29 cellular contexts compared by ENCODE assay signal in the genomic region with DNA sequence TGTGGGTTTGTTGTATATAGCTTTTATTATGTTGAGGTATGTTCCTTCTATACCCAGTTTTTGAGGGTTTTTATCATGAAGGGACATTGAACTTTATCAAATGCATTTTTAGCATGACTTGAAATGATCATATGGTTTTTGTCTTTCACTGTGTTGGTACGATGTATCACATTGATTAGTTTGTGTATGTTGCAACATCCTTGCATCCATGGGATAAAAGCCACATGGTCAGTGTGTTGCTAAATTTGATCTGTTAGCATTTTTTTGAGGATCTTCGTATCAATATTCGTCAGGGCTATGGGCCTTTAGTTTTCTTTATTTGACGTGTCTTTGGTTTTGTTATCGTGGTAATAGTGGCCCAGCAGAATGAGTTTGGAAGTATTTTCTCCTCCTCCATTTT.
"Had no signal": no experiment of that assay in that cellular context is flagged by ENCODE, and none has a peak within 500 bp of the region (broad histone marks: within the 10 kb centered on the region; RNA-seq: fewer than 3 reads in every experiment).

No MANE protein-coding gene starts in this region.

- FAIRE-seq: colon, endometrium, endothelial cell of umbilical vein, frontal cortex had no signal

- H3K4me3 Mint-ChIP-seq: dendritic cell treated with granulocyte-macrophage colony-stimulating factor and Interleukin-4, amounts not matched to agents 40 ng/mL and 50 ng/mL, for 4 days; effector memory CD8-positive, alpha-beta T cell; endodermal cell had no signal

- H3K27ac ChIP-seq: colonic mucosa, coronary artery, dorsolateral prefrontal cortex, epithelial cell of prostate, esophagus muscularis mucosa, esophagus squamous epithelium, foreskin keratinocyte, gastrocnemius medialis, gastroesophageal sphincter, heart left ventricle, heart right ventricle had no signal

- H3K4me1 ChIP-seq: colonic mucosa, esophagus muscularis mucosa, esophagus squamous epithelium, foreskin keratinocyte, gastrocnemius medialis, gastroesophageal sphincter, heart left ventricle, heart right ventricle had no signal

- H3K9me3 Mint-ChIP-seq: dendritic cell treated with granulocyte-macrophage colony-stimulating factor and Interleukin-4, amounts not matched to agents 40 ng/mL and 50 ng/mL, for 4 days; effector memory CD8-positive, alpha-beta T cell; endodermal cell had no signal

- H3K36me3 ChIP-seq: colonic mucosa, esophagus muscularis mucosa, esophagus squamous epithelium, gastrocnemius medialis, gastroesophageal sphincter, heart left ventricle, heart right ventricle had no signal

- DNase-seq: colonic mucosa; cortex of kidney; dermis blood vessel endothelial cell; dorsolateral prefrontal cortex; effector CD4-positive, alpha-beta T cell; effector CD8-positive, alpha-beta T cell; effector memory CD4-positive, alpha-beta T cell; effector memory CD8-positive, alpha-beta T cell; endodermal cell; erythroblast; esophagus squamous epithelium; foreskin fibroblast; foreskin keratinocyte; foreskin melanocyte; gastrocnemius medialis; glutamatergic neuron; head of caudate nucleus; heart left ventricle; heart right ventricle had no signal

- H3K27me3 ChIP-seq: colonic mucosa, foreskin keratinocyte, gastrocnemius medialis, gastroesophageal sphincter had no signal

- H3K4me1 Mint-ChIP-seq: endodermal cell had no signal

- H3K27ac Mint-ChIP-seq: dendritic cell treated with granulocyte-macrophage colony-stimulating factor and Interleukin-4, amounts not matched to agents 40 ng/mL and 50 ng/mL, for 4 days; effector memory CD8-positive, alpha-beta T cell; endodermal cell had no signal

- H3K4me3 ChIP-seq: colonic mucosa, coronary artery, dorsolateral prefrontal cortex, esophagus muscularis mucosa, esophagus squamous epithelium, gastrocnemius medialis, gastroesophageal sphincter, heart left ventricle, heart right ventricle had no signal

- ATAC-seq: effector memory CD8-positive, alpha-beta T cell; esophagus mucosa; foreskin keratinocyte; gastrocnemius medialis; gastroesophageal sphincter; heart left ventricle; heart right ventricle had no signal

- H3K9me3 ChIP-seq: colonic mucosa, esophagus muscularis mucosa, esophagus squamous epithelium, gastrocnemius medialis, gastroesophageal sphincter had no signal
